ENCODE assay signal across 16 cellular contexts in the genomic region with DNA sequence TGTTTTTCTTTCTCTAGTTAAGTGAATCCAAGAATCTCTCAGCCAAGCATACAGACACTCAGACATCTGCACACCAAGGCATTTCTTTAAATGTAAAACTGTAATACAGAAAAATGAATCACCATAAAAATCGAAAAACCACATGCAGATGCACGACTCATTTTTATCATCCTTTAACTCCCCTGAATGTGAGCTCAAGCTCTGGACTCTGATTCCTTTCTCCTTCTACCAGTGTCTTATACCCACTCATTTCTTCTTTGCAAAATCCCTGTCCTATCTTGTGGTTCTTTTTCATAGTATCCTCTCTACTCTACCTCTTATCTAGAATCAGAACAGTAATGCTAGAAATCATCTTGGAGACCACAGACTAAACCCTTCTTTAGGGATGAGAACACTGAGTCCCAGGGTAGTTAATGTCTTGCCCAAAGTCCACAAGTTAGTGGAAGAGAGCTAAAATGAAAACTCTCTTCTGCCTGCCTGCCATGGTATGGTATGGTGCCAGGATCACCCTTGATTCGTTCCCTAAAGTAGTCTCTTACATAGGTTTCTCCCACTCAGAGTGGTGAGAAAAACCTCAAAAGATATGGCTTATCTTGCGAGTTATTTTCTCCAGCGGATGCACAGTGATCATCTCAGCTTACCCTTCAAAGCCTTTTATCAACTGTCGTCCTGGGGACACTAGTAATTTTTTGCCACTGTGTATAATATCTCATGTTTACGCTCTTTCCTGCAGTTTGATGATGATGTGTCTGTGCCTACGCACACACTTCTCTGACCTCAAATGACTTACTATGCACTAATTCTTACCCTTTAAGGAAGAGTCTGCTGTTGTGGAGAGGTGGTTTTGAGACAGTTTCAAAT. TPM values are rescaled to one million over a fixed set of nuclear protein-coding genes. Genes with fewer than 3 reads are reported as not detected.
DNase-seq lines count a peak whose midpoint lies in the region; ATAC-seq and TF ChIP-seq lines count a peak whose summit lies in the region.
"Had no signal": no experiment of that assay in that cellular context is flagged by ENCODE, and none has a peak within 500 bp of the region (broad histone marks: within the 10 kb centered on the region; RNA-seq: fewer than 3 reads in every experiment).

No MANE protein-coding gene starts in this region.

- no peaks in the 10 kb centered on the region for H3F3A ChIP-seq in neural progenitor cell (ENCODE audit: low read depth)

- no peak overlapping the region for H3K4me2 ChIP-seq in neural progenitor cell

- H3K27ac ChIP-seq in stomach (peak overlapping the region in 3 of 5 donors; percentile 9 to 44 (median 15)), neural progenitor cell (no peak overlapping the region), uterus (peak overlapping the region in 1 of 2 donors; percentile 3), vagina (no peak overlapping the region)
- H3K27ac ChIP-seq: dorsolateral prefrontal cortex, neutrophil had no signal

- H4K20me1 ChIP-seq in neural progenitor cell (ENCODE audit: low read depth): no peaks in the 10 kb centered on the region

- peak overlapping the region; percentile 59 for H3K4me3 Mint-ChIP-seq in activated T-cell treated with anti-CD3 and anti-CD28 coated beads, Interleukin-2, amount 50 U/mL, for 24 hours
- peak overlapping the region; percentile 48 for H3K4me3 Mint-ChIP-seq in activated CD8-positive, alpha-beta T cell treated with anti-CD3 and anti-CD28 coated beads for 36 hours
- H3K4me3 Mint-ChIP-seq in neural progenitor cell: no peak overlapping the region

- H3K4me1 Mint-ChIP-seq in activated T-cell treated with anti-CD3 and anti-CD28 coated beads, Interleukin-2, amount 50 U/mL, for 24 hours (ENCODE audit: low read depth): peaks cover 67% of the 10 kb centered on the region
- H3K4me1 Mint-ChIP-seq in activated CD8-positive, alpha-beta T cell treated with anti-CD3 and anti-CD28 coated beads for 36 hours (ENCODE audit: low read depth): peaks cover 53% of the 10 kb centered on the region
- no peaks in the 10 kb centered on the region for H3K4me1 Mint-ChIP-seq in neural progenitor cell

- intact Hi-C loops in activated CD8-positive, alpha-beta T cell treated with anti-CD3 and anti-CD28 coated beads for 36 hours (cut with micrococcal nuclease): loop anchor here (5.0 kb wide), 1 partner anchor 61 kb away; no protein-coding TSS in a partner anchor
- intact Hi-C loops in stomach (cut with DNase I; ENCODE audit: low total_unique reads): no loop called here
- intact Hi-C loops in uterus (cut with DNase I; ENCODE audit: low total_unique reads): no loop called here
- intact Hi-C loops in vagina (cut with DNase I): no loop called here

- H3K9me3 Mint-ChIP-seq in activated T-cell treated with anti-CD3 and anti-CD28 coated beads, Interleukin-2, amount 50 U/mL, for 24 hours: no peaks in the 10 kb centered on the region
- H3K9me3 Mint-ChIP-seq in activated CD8-positive, alpha-beta T cell treated with anti-CD3 and anti-CD28 coated beads for 36 hours: no peaks in the 10 kb centered on the region
- H3K9me3 Mint-ChIP-seq in neural progenitor cell: no peaks in the 10 kb centered on the region

- no peak overlapping the region for H2AFZ ChIP-seq in neural progenitor cell (replicated peaks)

- DNase-seq in activated T-cell treated with anti-CD3 and anti-CD28 coated beads, Interleukin-2, amount 50 U/mL, for 24 hours: no peak
- DNase-seq in activated T-cell treated with anti-CD3 and anti-CD28 coated beads, Interleukin-2, amount 50 U/mL, for 1 hour: no peak
- peak; percentile 70 for DNase-seq in activated CD8-positive, alpha-beta T cell treated with anti-CD3 and anti-CD28 coated beads for 36 hours
- peak; percentile 43 for DNase-seq in fibroblast of peridontal ligament (ENCODE audit: extremely low read depth)
- no peak for DNase-seq in stomach
- DNase-seq in neural progenitor cell (ENCODE audit: low spot score): no peak
- no peak for DNase-seq in uterus
- no peak for DNase-seq in vagina (ENCODE audit: extremely low spot score in 2 of 2)
- DNase-seq: dorsolateral prefrontal cortex; glutamatergic neuron; NCI-H1417; NCI-H526; stimulated activated CD4-positive, alpha-beta T cell treated with anti-CD3 and anti-CD28 coated beads, Interleukin-15, amount 100 ng/mL, for 24 hours had no signal

- ATAC-seq in activated CD8-positive, alpha-beta T cell treated with anti-CD3 and anti-CD28 coated beads for 36 hours: peak; percentile 64
- ATAC-seq: HepG2, Right ventricle myocardium inferior had no signal

- no peak for TF ChIP-seq EP300 in stomach (IDR thresholded peaks at IDR 0.05)

- 70 to 81% (median 80%) methylated on average over 8 of the region's 8 CpGs for WGBS in stomach, 5 donors

- no peak for TF ChIP-seq POLR2A in stomach (IDR thresholded peaks at IDR 0.05)
- TF ChIP-seq POLR2A in uterus (IDR thresholded peaks at IDR 0.05): no peak
- no peak for TF ChIP-seq POLR2A in vagina (IDR thresholded peaks at IDR 0.05)

- H3K9ac ChIP-seq in neural progenitor cell: no peak overlapping the region

- CTCF ChIA-PET in activated CD8-positive, alpha-beta T cell treated with anti-CD3 and anti-CD28 coated beads for 36 hours (lab: Charles Lee): interaction anchor here (1.0 to 10.3 kb wide), 9 partner anchors 12 to 468 kb away, joined by 3 to 95 read pairs (median 6); partner anchors contain the start of gene CNEP1R1

- H3K4me1 ChIP-seq in stomach (peaks cover 0 to 53% (median 27%) of the 10 kb centered on the region in 4 donors), neural progenitor cell (peaks cover 6% of the 10 kb centered on the region), uterus (peaks cover 0 to 17% of the 10 kb centered on the region in 2 donors), vagina (peaks cover 26% of the 10 kb centered on the region)

- H3K4me3 ChIP-seq in stomach (no peak overlapping the region), neural progenitor cell (no peak overlapping the region), uterus (no peak overlapping the region), vagina (no peak overlapping the region)
- H3K4me3 ChIP-seq: dorsolateral prefrontal cortex had no signal

- H3K79me2 ChIP-seq in neural progenitor cell (ENCODE audit: low read depth): no peaks in the 10 kb centered on the region

- POLR2A ChIA-PET in activated CD8-positive, alpha-beta T cell treated with anti-CD3 and anti-CD28 coated beads for 36 hours (lab: Charles Lee): interaction anchor here (1.0 to 1.6 kb wide), 9 partner anchors 9 to 428 kb away, joined by 3 to 13 read pairs (median 5); no protein-coding TSS in a partner anchor

- H3K27me3 Mint-ChIP-seq in activated T-cell treated with anti-CD3 and anti-CD28 coated beads, Interleukin-2, amount 50 U/mL, for 24 hours: no peaks in the 10 kb centered on the region
- no peaks in the 10 kb centered on the region for H3K27me3 Mint-ChIP-seq in activated CD8-positive, alpha-beta T cell treated with anti-CD3 and anti-CD28 coated beads for 36 hours
- no peaks in the 10 kb centered on the region for H3K27me3 Mint-ChIP-seq in neural progenitor cell (ENCODE audit: insufficient read depth, low read depth)

- peaks cover 82% of the 10 kb centered on the region for H3K36me3 Mint-ChIP-seq in activated T-cell treated with anti-CD3 and anti-CD28 coated beads, Interleukin-2, amount 50 U/mL, for 24 hours (ENCODE audit: low read depth)
- peaks cover 38% of the 10 kb centered on the region for H3K36me3 Mint-ChIP-seq in activated CD8-positive, alpha-beta T cell treated with anti-CD3 and anti-CD28 coated beads for 36 hours (ENCODE audit: low read depth)
- H3K36me3 Mint-ChIP-seq in neural progenitor cell: peaks cover 28% of the 10 kb centered on the region

- H3K9me3 ChIP-seq in stomach (no peaks in the 10 kb centered on the region), neural progenitor cell (ENCODE audit: low read depth) (no peaks in the 10 kb centered on the region), uterus (no peaks in the 10 kb centered on the region), vagina (no peaks in the 10 kb centered on the region)
- H3K9me3 ChIP-seq: neutrophil had no signal

- H3K27me3 ChIP-seq in stomach (no peaks in the 10 kb centered on the region), neural progenitor cell (no peaks in the 10 kb centered on the region), uterus (no peaks in the 10 kb centered on the region), vagina (no peaks in the 10 kb centered on the region)
- H3K27me3 ChIP-seq: dorsolateral prefrontal cortex, neutrophil had no signal

- H3K27ac Mint-ChIP-seq in activated T-cell treated with anti-CD3 and anti-CD28 coated beads, Interleukin-2, amount 50 U/mL, for 24 hours: peak overlapping the region; percentile 93
- peak overlapping the region; percentile 93 for H3K27ac Mint-ChIP-seq in activated CD8-positive, alpha-beta T cell treated with anti-CD3 and anti-CD28 coated beads for 36 hours
- H3K27ac Mint-ChIP-seq in neural progenitor cell: no peak overlapping the region

- peaks cover 7 to 65% (median 47%) of the 10 kb centered on the region in 4 donors for H3K36me3 ChIP-seq in stomach
- H3K36me3 ChIP-seq in neural progenitor cell: peaks cover 22% of the 10 kb centered on the region
- H3K36me3 ChIP-seq in uterus: no peaks in the 10 kb centered on the region
- H3K36me3 ChIP-seq in vagina: peaks cover 0 to 51% of the 10 kb centered on the region in 2 donors

- TF ChIP-seq CTCF in activated CD8-positive, alpha-beta T cell treated with anti-CD3 and anti-CD28 coated beads for 36 hours (IDR thresholded peaks at IDR 0.05): no peak
- TF ChIP-seq CTCF in stomach (IDR thresholded peaks at IDR 0.05) (no peak), neural progenitor cell (IDR thresholded peaks at IDR 0.05) (no peak), uterus (IDR thresholded peaks at IDR 0.05) (no peak), vagina (IDR thresholded peaks at IDR 0.05) (no peak)

RNA-seq across cellular contexts. Expression of gene BRD7, which starts 30.2 kb away (rescaled TPM):
- 10 to 100 TPM; 76.2 to 93.4 TPM for total RNA-seq in activated CD8-positive, alpha-beta T cell treated with anti-CD3 and anti-CD28 coated beads for 36 hours
- total RNA-seq in stomach: 10 to 100 TPM in 4 of 5 donors, 1 to 10 TPM in 1; 9.3 to 71.8 (median 25.0) TPM
- polyA plus RNA-seq in stomach: 10 to 100 TPM; 35.0 to 65.8 (median 52.3) TPM
- 112 and 164 TPM in 2 replicates for total RNA-seq in neural progenitor cell (ENCODE audit: low replicate concordance)
- 10 to 100 TPM; 26.9 to 74.8 (median 40.3) TPM for total RNA-seq in uterus
- 49.6 TPM for total RNA-seq in vagina

Comparison
In these comparisons a context has a peak if more than half of its experiments do, and no peak if none do; other contexts are left out.
1. DNase-seq: peak in activated CD8-positive, alpha-beta T cell treated with anti-CD3 and anti-CD28 coated beads for 36 hours (single experiment) and fibroblast of peridontal ligament (single experiment); none in activated T-cell treated with anti-CD3 and anti-CD28 coated beads, Interleukin-2, amount 50 U/mL, for 24 hours (single experiment), activated T-cell treated with anti-CD3 and anti-CD28 coated beads, Interleukin-2, amount 50 U/mL, for 1 hour (single experiment), stomach (single experiment), neural progenitor cell (single experiment), uterus (0 of 2) and vagina (0 of 2).
2. H3K27ac ChIP-seq: peak in stomach (3 of 5); none in neural progenitor cell (single experiment) and vagina (single experiment).